1 cellular context compared by ENCODE assay signal in genomic region chrX:11952176-11952720, GRCh38.
TF ChIP-seq lines count a peak whose summit lies in the region.

No MANE protein-coding gene starts in this region.

TF ChIP-seq in IMR-90, 13 proteins besides CTCF, POLR2A, EP300 and RAD21 (continued from another document):
- TF ChIP-seq USF2 (IDR thresholded peaks at IDR 0.05; ENCODE audit: low read depth, low read length), result no peak
- TF ChIP-seq CEBPB (IDR thresholded peaks at IDR 0.05; ENCODE audit: low read depth, low read length), result no peak
- TF ChIP-seq MAZ (IDR thresholded peaks at IDR 0.05; ENCODE audit: borderline replicate concordance, low read depth, low read length), result no peak
- no peak for TF ChIP-seq NFE2L2 (IDR thresholded peaks at IDR 0.05; ENCODE audit: low read depth, low read length)
